1 cellular context compared by ENCODE assay signal in the genomic region with DNA sequence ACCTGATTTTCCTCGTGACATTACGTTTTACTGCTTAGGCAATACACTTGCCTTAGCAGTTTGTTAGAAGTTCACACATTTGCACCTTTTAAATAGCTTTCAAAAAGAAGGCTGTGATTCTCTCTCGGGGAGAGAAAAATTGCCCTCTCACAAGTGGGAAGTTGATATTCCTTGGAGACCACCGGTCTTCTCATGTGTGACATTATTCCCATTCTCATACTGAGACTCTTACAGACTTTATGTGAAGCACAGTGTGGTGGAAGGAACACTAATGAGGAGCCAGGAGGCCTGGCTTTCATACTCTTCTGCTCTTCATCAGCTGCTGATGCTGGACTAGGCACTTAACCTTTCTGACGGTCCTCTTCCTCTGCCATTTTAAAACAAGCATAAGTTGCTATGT.
TF ChIP-seq lines count a peak whose summit lies in the region.

No MANE protein-coding gene starts in this region.

TF ChIP-seq in GM12878, 131 proteins besides CTCF, POLR2A, EP300 and RAD21 (continued from another document and continues in another):
- TF ChIP-seq MYC (IDR thresholded peaks at IDR 0.05; ENCODE audit: insufficient read depth, insufficient read length, insufficient replicate concordance, low read length, severe bottlenecking) (no peak), POU2F2 (IDR thresholded peaks at IDR 0.05; ENCODE audit: borderline replicate concordance, low read depth, low read length) (no peak), NBN (IDR thresholded peaks at IDR 0.05) (no peak), KDM1A (IDR thresholded peaks at IDR 0.05; ENCODE audit: borderline replicate concordance) (no peak), JUNB (IDR thresholded peaks at IDR 0.05) (no peak), CBFB (IDR thresholded peaks at IDR 0.05; ENCODE audit: low read depth) (no peak), ASH2L (IDR thresholded peaks at IDR 0.05; ENCODE audit: borderline replicate concordance, low read depth) (no peak), EED (IDR thresholded peaks at IDR 0.05; ENCODE audit: low read depth) (no peak), CBX5 (IDR thresholded peaks at IDR 0.05; ENCODE audit: low read depth) (no peak), SIX5 (IDR thresholded peaks at IDR 0.05; ENCODE audit: low read depth, low read length, severe bottlenecking) (no peak), POLR2AphosphoS5 (IDR thresholded peaks at IDR 0.05; ENCODE audit: low read length) (0 out of 2 replicates have a peak, but pooled peaks have one; percentile 2), PML (IDR thresholded peaks at IDR 0.05; ENCODE audit: low read length) (no peak), NR2C2 (IDR thresholded peaks at IDR 0.05; ENCODE audit: borderline replicate concordance, control insufficient read depth, insufficient read length, low read depth) (no peak), MEF2A (IDR thresholded peaks at IDR 0.05; ENCODE audit: insufficient read depth, low read depth, low read length) (no peak), GABPA (IDR thresholded peaks at IDR 0.05; ENCODE audit: low read depth) (no peak), ZNF217 (IDR thresholded peaks at IDR 0.05) (no peak), SUPT20H (IDR thresholded peaks at IDR 0.05; ENCODE audit: borderline replicate concordance, control insufficient read depth, low read depth, low read length) (no peak), ZBED1 (IDR thresholded peaks at IDR 0.05; ENCODE audit: borderline replicate concordance) (no peak), HDAC2 (IDR thresholded peaks at IDR 0.05) (no peak), CREM (IDR thresholded peaks at IDR 0.05; ENCODE audit: low read depth) (no peak), HDGF (IDR thresholded peaks at IDR 0.05) (no peak), GATAD2B (conservative IDR thresholded peaks at IDR 0.05; ENCODE audit: low read depth) (peak; percentile 23; the same call in 1 of the 2 replicates), ETV6 (conservative IDR thresholded peaks at IDR 0.05 in 1 of 2, IDR thresholded peaks at IDR 0.05 in 1 of 2; ENCODE audit: borderline replicate concordance in 1 of 2, low read depth in 1 of 2) (no peak), PAX8 (IDR thresholded peaks at IDR 0.05) (no peak), BMI1 (IDR thresholded peaks at IDR 0.05; ENCODE audit: borderline replicate concordance) (no peak), TARDBP (IDR thresholded peaks at IDR 0.05; ENCODE audit: borderline replicate concordance) (no peak), RFX5 (IDR thresholded peaks at IDR 0.05; ENCODE audit: low read depth, low read length) (no peak), IKZF2 (IDR thresholded peaks at IDR 0.05) (no peak), ZNF622 (IDR thresholded peaks at IDR 0.05) (no peak), CHD2 (IDR thresholded peaks at IDR 0.05; ENCODE audit: borderline replicate concordance, low read depth, low read length) (no peak), HCFC1 (IDR thresholded peaks at IDR 0.05; ENCODE audit: low read length) (no peak), MEF2B (IDR thresholded peaks at IDR 0.05; ENCODE audit: partially characterized antibody, poor library complexity, severe bottlenecking) (peak; percentile 88), YY1 (IDR thresholded peaks at IDR 0.05; ENCODE audit: low read depth, low read length) (0 out of 2 replicates have a peak, but pooled peaks have one; percentile 20)
- TF ChIP-seq, protein P1, sequence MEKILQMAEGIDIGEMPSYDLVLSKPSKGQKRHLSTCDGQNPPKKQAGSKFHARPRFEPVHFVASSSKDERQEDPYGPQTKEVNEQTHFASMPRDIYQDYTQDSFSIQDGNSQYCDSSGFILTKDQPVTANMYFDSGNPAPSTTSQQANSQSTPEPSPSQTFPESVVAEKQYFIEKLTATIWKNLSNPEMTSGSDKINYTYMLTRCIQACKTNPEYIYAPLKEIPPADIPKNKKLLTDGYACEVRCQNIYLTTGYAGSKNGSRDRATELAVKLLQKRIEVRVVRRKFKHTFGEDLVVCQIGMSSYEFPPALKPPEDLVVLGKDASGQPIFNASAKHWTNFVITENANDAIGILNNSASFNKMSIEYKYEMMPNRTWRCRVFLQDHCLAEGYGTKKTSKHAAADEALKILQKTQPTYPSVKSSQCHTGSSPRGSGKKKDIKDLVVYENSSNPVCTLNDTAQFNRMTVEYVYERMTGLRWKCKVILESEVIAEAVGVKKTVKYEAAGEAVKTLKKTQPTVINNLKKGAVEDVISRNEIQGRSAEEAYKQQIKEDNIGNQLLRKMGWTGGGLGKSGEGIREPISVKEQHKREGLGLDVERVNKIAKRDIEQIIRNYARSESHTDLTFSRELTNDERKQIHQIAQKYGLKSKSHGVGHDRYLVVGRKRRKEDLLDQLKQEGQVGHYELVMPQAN (conservative IDR thresholded peaks at IDR 0.05) = no peak
- TF ChIP-seq, protein P2, sequence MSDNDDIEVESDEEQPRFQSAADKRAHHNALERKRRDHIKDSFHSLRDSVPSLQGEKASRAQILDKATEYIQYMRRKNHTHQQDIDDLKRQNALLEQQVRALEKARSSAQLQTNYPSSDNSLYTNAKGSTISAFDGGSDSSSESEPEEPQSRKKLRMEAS (IDR thresholded peaks at IDR 0.05; ENCODE audit: low read depth, low read length) = no peak
- TF ChIP-seq, protein P3, sequence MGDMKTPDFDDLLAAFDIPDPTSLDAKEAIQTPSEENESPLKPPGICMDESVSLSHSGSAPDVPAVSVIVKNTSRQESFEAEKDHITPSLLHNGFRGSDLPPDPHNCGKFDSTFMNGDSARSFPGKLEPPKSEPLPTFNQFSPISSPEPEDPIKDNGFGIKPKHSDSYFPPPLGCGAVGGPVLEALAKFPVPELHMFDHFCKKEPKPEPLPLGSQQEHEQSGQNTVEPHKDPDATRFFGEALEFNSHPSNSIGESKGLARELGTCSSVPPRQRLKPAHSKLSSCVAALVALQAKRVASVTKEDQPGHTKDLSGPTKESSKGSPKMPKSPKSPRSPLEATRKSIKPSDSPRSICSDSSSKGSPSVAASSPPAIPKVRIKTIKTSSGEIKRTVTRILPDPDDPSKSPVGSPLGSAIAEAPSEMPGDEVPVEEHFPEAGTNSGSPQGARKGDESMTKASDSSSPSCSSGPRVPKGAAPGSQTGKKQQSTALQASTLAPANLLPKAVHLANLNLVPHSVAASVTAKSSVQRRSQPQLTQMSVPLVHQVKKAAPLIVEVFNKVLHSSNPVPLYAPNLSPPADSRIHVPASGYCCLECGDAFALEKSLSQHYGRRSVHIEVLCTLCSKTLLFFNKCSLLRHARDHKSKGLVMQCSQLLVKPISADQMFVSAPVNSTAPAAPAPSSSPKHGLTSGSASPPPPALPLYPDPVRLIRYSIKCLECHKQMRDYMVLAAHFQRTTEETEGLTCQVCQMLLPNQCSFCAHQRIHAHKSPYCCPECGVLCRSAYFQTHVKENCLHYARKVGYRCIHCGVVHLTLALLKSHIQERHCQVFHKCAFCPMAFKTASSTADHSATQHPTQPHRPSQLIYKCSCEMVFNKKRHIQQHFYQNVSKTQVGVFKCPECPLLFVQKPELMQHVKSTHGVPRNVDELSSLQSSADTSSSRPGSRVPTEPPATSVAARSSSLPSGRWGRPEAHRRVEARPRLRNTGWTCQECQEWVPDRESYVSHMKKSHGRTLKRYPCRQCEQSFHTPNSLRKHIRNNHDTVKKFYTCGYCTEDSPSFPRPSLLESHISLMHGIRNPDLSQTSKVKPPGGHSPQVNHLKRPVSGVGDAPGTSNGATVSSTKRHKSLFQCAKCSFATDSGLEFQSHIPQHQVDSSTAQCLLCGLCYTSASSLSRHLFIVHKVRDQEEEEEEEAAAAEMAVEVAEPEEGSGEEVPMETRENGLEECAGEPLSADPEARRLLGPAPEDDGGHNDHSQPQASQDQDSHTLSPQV (IDR thresholded peaks at IDR 0.05) = no peak
- TF ChIP-seq, protein P4, sequence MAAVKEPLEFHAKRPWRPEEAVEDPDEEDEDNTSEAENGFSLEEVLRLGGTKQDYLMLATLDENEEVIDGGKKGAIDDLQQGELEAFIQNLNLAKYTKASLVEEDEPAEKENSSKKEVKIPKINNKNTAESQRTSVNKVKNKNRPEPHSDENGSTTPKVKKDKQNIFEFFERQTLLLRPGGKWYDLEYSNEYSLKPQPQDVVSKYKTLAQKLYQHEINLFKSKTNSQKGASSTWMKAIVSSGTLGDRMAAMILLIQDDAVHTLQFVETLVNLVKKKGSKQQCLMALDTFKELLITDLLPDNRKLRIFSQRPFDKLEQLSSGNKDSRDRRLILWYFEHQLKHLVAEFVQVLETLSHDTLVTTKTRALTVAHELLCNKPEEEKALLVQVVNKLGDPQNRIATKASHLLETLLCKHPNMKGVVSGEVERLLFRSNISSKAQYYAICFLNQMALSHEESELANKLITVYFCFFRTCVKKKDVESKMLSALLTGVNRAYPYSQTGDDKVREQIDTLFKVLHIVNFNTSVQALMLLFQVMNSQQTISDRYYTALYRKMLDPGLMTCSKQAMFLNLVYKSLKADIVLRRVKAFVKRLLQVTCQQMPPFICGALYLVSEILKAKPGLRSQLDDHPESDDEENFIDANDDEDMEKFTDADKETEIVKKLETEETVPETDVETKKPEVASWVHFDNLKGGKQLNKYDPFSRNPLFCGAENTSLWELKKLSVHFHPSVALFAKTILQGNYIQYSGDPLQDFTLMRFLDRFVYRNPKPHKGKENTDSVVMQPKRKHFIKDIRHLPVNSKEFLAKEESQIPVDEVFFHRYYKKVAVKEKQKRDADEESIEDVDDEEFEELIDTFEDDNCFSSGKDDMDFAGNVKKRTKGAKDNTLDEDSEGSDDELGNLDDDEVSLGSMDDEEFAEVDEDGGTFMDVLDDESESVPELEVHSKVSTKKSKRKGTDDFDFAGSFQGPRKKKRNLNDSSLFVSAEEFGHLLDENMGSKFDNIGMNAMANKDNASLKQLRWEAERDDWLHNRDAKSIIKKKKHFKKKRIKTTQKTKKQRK (IDR thresholded peaks at IDR 0.05; ENCODE audit: low read depth, low read length) = no peak
- TF ChIP-seq, protein P5, sequence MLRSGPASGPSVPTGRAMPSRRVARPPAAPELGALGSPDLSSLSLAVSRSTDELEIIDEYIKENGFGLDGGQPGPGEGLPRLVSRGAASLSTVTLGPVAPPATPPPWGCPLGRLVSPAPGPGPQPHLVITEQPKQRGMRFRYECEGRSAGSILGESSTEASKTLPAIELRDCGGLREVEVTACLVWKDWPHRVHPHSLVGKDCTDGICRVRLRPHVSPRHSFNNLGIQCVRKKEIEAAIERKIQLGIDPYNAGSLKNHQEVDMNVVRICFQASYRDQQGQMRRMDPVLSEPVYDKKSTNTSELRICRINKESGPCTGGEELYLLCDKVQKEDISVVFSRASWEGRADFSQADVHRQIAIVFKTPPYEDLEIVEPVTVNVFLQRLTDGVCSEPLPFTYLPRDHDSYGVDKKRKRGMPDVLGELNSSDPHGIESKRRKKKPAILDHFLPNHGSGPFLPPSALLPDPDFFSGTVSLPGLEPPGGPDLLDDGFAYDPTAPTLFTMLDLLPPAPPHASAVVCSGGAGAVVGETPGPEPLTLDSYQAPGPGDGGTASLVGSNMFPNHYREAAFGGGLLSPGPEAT (IDR thresholded peaks at IDR 0.05; ENCODE audit: low read depth) = no peak
- TF ChIP-seq, protein P6, sequence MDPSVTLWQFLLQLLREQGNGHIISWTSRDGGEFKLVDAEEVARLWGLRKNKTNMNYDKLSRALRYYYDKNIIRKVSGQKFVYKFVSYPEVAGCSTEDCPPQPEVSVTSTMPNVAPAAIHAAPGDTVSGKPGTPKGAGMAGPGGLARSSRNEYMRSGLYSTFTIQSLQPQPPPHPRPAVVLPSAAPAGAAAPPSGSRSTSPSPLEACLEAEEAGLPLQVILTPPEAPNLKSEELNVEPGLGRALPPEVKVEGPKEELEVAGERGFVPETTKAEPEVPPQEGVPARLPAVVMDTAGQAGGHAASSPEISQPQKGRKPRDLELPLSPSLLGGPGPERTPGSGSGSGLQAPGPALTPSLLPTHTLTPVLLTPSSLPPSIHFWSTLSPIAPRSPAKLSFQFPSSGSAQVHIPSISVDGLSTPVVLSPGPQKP (IDR thresholded peaks at IDR 0.05; ENCODE audit: low read depth, low read length) = no peak
- TF ChIP-seq, protein P7, sequence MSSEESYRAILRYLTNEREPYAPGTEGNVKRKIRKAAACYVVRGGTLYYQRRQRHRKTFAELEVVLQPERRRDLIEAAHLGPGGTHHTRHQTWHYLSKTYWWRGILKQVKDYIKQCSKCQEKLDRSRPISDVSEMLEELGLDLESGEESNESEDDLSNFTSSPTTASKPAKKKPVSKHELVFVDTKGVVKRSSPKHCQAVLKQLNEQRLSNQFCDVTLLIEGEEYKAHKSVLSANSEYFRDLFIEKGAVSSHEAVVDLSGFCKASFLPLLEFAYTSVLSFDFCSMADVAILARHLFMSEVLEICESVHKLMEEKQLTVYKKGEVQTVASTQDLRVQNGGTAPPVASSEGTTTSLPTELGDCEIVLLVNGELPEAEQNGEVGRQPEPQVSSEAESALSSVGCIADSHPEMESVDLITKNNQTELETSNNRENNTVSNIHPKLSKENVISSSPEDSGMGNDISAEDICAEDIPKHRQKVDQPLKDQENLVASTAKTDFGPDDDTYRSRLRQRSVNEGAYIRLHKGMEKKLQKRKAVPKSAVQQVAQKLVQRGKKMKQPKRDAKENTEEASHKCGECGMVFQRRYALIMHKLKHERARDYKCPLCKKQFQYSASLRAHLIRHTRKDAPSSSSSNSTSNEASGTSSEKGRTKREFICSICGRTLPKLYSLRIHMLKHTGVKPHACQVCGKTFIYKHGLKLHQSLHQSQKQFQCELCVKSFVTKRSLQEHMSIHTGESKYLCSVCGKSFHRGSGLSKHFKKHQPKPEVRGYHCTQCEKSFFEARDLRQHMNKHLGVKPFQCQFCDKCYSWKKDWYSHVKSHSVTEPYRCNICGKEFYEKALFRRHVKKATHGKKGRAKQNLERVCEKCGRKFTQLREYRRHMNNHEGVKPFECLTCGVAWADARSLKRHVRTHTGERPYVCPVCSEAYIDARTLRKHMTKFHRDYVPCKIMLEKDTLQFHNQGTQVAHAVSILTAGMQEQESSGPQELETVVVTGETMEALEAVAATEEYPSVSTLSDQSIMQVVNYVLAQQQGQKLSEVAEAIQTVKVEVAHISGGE (CRISPR knock-in tag; IDR thresholded peaks at IDR 0.05) = no peak
- TF ChIP-seq, protein P8, sequence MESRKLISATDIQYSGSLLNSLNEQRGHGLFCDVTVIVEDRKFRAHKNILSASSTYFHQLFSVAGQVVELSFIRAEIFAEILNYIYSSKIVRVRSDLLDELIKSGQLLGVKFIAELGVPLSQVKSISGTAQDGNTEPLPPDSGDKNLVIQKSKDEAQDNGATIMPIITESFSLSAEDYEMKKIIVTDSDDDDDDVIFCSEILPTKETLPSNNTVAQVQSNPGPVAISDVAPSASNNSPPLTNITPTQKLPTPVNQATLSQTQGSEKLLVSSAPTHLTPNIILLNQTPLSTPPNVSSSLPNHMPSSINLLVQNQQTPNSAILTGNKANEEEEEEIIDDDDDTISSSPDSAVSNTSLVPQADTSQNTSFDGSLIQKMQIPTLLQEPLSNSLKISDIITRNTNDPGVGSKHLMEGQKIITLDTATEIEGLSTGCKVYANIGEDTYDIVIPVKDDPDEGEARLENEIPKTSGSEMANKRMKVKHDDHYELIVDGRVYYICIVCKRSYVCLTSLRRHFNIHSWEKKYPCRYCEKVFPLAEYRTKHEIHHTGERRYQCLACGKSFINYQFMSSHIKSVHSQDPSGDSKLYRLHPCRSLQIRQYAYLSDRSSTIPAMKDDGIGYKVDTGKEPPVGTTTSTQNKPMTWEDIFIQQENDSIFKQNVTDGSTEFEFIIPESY (IDR thresholded peaks at IDR 0.05) = no peak
- TF ChIP-seq, protein P9, sequence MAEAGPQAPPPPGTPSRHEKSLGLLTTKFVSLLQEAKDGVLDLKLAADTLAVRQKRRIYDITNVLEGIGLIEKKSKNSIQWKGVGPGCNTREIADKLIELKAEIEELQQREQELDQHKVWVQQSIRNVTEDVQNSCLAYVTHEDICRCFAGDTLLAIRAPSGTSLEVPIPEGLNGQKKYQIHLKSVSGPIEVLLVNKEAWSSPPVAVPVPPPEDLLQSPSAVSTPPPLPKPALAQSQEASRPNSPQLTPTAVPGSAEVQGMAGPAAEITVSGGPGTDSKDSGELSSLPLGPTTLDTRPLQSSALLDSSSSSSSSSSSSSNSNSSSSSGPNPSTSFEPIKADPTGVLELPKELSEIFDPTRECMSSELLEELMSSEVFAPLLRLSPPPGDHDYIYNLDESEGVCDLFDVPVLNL (IDR thresholded peaks at IDR 0.05; ENCODE audit: low read depth, low read length) = no peak
